In the genomic region with DNA sequence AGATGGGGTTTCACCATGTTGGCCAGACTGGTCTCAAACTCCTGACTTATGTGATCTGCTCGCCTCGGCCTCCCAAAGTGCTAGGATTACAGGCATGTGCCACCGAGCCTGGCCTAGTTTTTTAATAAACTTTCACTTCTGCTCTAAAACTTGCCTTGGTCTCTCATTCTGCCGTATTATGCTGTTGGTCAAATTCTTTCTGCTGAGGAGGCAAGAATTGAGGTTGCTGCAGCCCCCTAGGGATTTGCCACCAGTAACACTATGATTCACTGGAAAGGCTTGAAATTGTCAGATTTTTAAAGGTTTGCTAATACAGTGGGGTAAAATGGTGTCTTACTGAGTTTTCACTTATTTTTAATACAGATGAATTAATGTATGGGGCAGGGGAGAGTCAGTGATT, we compare ENCODE assay signal across 1 cellular context.
TF ChIP-seq lines count a peak whose summit lies in the region.

No MANE protein-coding gene starts in this region.

TF ChIP-seq in IMR-90, 13 proteins besides CTCF, POLR2A, EP300 and RAD21:
- TF ChIP-seq MAFK (IDR thresholded peaks at IDR 0.05; ENCODE audit: low read depth, low read length): peak; percentile 25; the same call in 1 of the 2 replicates
